In the genomic region with DNA sequence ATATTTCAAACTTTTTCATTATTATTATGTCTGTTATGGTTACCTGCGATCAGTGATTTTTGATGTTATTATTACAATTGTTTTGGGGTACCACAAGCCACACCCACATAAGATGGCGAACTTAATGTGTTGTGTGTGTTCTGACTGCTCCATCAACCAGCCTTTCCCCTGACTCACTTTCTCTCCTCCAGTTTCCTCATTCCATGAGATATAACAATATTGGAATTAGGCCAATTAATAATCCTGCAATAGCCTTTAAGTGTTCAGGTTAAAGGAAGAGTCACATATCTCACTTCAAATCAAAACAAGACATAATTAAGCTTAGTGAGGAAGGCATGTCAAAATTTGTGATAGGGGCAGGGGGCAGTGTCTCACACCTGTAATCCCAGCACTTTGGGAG, we compare ENCODE assay signal across 18 cellular contexts. TPM values are rescaled to one million over a fixed set of nuclear protein-coding genes. Genes with fewer than 3 reads are reported as not detected.
A peak's percentile ranks its signal among the peaks of the same experiment; 100 is the strongest.
DNase-seq lines count a peak whose midpoint lies in the region; ATAC-seq and TF ChIP-seq lines count a peak whose summit lies in the region.
"Had no signal": no experiment of that assay in that cellular context is flagged by ENCODE, and none has a peak within 500 bp of the region (broad histone marks: within the 10 kb centered on the region; RNA-seq: fewer than 3 reads in every experiment).

No MANE protein-coding gene starts in this region.

- no peaks in the 10 kb centered on the region for H3K4me1 Mint-ChIP-seq in activated CD4-positive, alpha-beta T cell treated with anti-CD3 and anti-CD28 coated beads, Interleukin-2, amount 10 ng/mL, durations not matched to agents 7 days and 5 days
- H3K4me1 Mint-ChIP-seq: CD8-positive, alpha-beta memory T cell had no signal

- H3K27ac Mint-ChIP-seq in activated CD4-positive, alpha-beta T cell treated with anti-CD3 and anti-CD28 coated beads, Interleukin-2, amount 10 ng/mL, durations not matched to agents 7 days and 5 days, result no peak overlapping the region
- H3K27ac Mint-ChIP-seq: CD8-positive, alpha-beta memory T cell; H9 had no signal

- H3K36me3 Mint-ChIP-seq in activated CD4-positive, alpha-beta T cell treated with anti-CD3 and anti-CD28 coated beads, Interleukin-2, amount 10 ng/mL, durations not matched to agents 7 days and 5 days (ENCODE audit: low read depth), result no peaks in the 10 kb centered on the region
- H3K36me3 Mint-ChIP-seq: CD8-positive, alpha-beta memory T cell had no signal

- intact Hi-C loops in psoas muscle (cut with DNase I), result no loop called here

- CTCF ChIA-PET in activated CD4-positive, alpha-beta T cell treated with anti-CD3 and anti-CD28 coated beads, Interleukin-2, amount 10 ng/mL, durations not matched to agents 7 days and 5 days (lab: Charles Lee), result no interaction called here

- DNase-seq in EL, result peak; percentile 41
- DNase-seq in NCI-H226, result peak; percentile 33
- DNase-seq in epithelial cell of esophagus (ENCODE audit: low read depth), result peak; percentile 90
- DNase-seq in kidney tubule cell (ENCODE audit: low spot score), result peak; percentile 79
- DNase-seq in psoas muscle, result no peak
- no peak for DNase-seq in activated CD4-positive, alpha-beta T cell treated with anti-CD3 and anti-CD28 coated beads, Interleukin-2, amount 10 ng/mL, durations not matched to agents 7 days and 5 days
- DNase-seq in NCI-H1436 treated with DMSO at 0.1 percent for 48 hours (lab: John Stamatoyannopoulos, UW), result no peak
- DNase-seq: CD8-positive, alpha-beta memory T cell; H9; KBM-7; MV-4-11; NCI-H1417; NCI-H1930; NCI-H446 treated with DMSO at 0.1 percent for 48 hours; NK-92 treated with Interleukin-12 subunit alpha and Interleukin-12 subunit beta, amount 100 ng/mL, for 24 hours; OCI-M1 had no signal

- no peaks in the 10 kb centered on the region for H3K9me3 Mint-ChIP-seq in activated CD4-positive, alpha-beta T cell treated with anti-CD3 and anti-CD28 coated beads, Interleukin-2, amount 10 ng/mL, durations not matched to agents 7 days and 5 days
- H3K9me3 Mint-ChIP-seq: CD8-positive, alpha-beta memory T cell had no signal

- H3K4me1 ChIP-seq in psoas muscle, result peaks cover 10% of the 10 kb centered on the region
- H3K4me1 ChIP-seq: A549 had no signal

- TF ChIP-seq CTCF in epithelial cell of esophagus (IDR thresholded peaks at IDR 0.05; ENCODE audit: insufficient read depth, low read depth, low read length, missing control alignments), result no peak
- TF ChIP-seq CTCF in psoas muscle (IDR thresholded peaks at IDR 0.05), result no peak

- H3K27me3 ChIP-seq in psoas muscle (ENCODE audit: insufficient read depth in 3 of 3, low read length in 2 of 3), result no peaks in the 10 kb centered on the region
- H3K27me3 ChIP-seq: BLaER1 treated with 17β-estradiol and CSF1 and Interleukin-3, amounts not matched to agents 10 nM and 100 nM had no signal

- no peak for ATAC-seq in psoas muscle
- ATAC-seq: A549 had no signal

- H3K27me3 Mint-ChIP-seq in activated CD4-positive, alpha-beta T cell treated with anti-CD3 and anti-CD28 coated beads, Interleukin-2, amount 10 ng/mL, durations not matched to agents 7 days and 5 days, result peaks cover 18% of the 10 kb centered on the region

- no peak overlapping the region for H3K4me3 Mint-ChIP-seq in activated CD4-positive, alpha-beta T cell treated with anti-CD3 and anti-CD28 coated beads, Interleukin-2, amount 10 ng/mL, durations not matched to agents 7 days and 5 days
- H3K4me3 Mint-ChIP-seq: CD8-positive, alpha-beta memory T cell; H9 had no signal

- WGBS in psoas muscle, 3 donors, result 90 to 95% (median 92%) methylated on average over 2 of the region's 2 CpGs

- H3K9me3 ChIP-seq in psoas muscle, result no peaks in the 10 kb centered on the region

- H3K36me3 ChIP-seq in psoas muscle (ENCODE audit: insufficient read depth in 1 of 2, low read depth in 1 of 2), result no peaks in the 10 kb centered on the region
- H3K36me3 ChIP-seq: BLaER1 treated with 17β-estradiol and CSF1 and Interleukin-3, amounts not matched to agents 10 nM and 100 nM had no signal

- POLR2A ChIA-PET in activated CD4-positive, alpha-beta T cell treated with anti-CD3 and anti-CD28 coated beads, Interleukin-2, amount 10 ng/mL, durations not matched to agents 7 days and 5 days (lab: Charles Lee), result no interaction called here

- H3K27ac ChIP-seq in psoas muscle, result no peak overlapping the region
- H3K27ac ChIP-seq: A549; BLaER1 treated with 17β-estradiol and CSF1 and Interleukin-3, amounts not matched to agents 10 nM and 100 nM had no signal

- H3K4me3 ChIP-seq in epithelial cell of esophagus (ENCODE audit: low read length) (no peak overlapping the region), psoas muscle (no peak overlapping the region)
- H3K4me3 ChIP-seq: A549; BLaER1 treated with 17β-estradiol and CSF1 and Interleukin-3, amounts not matched to agents 10 nM and 100 nM had no signal

RNA-seq across cellular contexts. Expression of gene POPDC3, which starts 16.3 kb away (rescaled TPM):
- total RNA-seq in psoas muscle, result 100 to 1,000 TPM in 2 of 4 donors, 10 to 100 TPM in 2; 80.1 to 170 (median 103) TPM
- 100 to 1,000 TPM; 108 to 271 (median 132) TPM for polyA plus RNA-seq in psoas muscle
- total RNA-seq in activated CD4-positive, alpha-beta T cell treated with anti-CD3 and anti-CD28 coated beads, Interleukin-2, amount 10 ng/mL, durations not matched to agents 7 days and 5 days, result not detected
- total RNA-seq: CD8-positive, alpha-beta memory T cell had no signal
- polyA plus RNA-seq: CD8-positive, alpha-beta memory T cell had no signal

Comparison
In these comparisons a context has a peak if more than half of its experiments do, and no peak if none do; other contexts are left out.
1. DNase-seq: peak in EL (single experiment), NCI-H226 (single experiment), epithelial cell of esophagus (single experiment) and kidney tubule cell (single experiment); none in psoas muscle (0 of 2), activated CD4-positive, alpha-beta T cell treated with anti-CD3 and anti-CD28 coated beads, Interleukin-2, amount 10 ng/mL, durations not matched to agents 7 days and 5 days (single experiment) and NCI-H1436 treated with DMSO at 0.1 percent for 48 hours (single experiment).
2. RNA of gene POPDC3, which starts 16.3 kb away (total RNA-seq): 80.1 to 170 TPM in psoas muscle; not detected in activated CD4-positive, alpha-beta T cell treated with anti-CD3 and anti-CD28 coated beads, Interleukin-2, amount 10 ng/mL, durations not matched to agents 7 days and 5 days; every median in the first group is over 10 times any median in the second.